ENCODE assay signal across 10 cellular contexts in genomic region chrX:97399400-97399799, GRCh38.
DNase-seq lines count a peak whose midpoint lies in the region; ATAC-seq and TF ChIP-seq lines count a peak whose summit lies in the region.
"Had no signal": no experiment of that assay in that cellular context is flagged by ENCODE, and none has a peak within 500 bp of the region (broad histone marks: within the 10 kb centered on the region; RNA-seq: fewer than 3 reads in every experiment).

No MANE protein-coding gene starts in this region.

- H3K4me1 ChIP-seq in gastroesophageal sphincter (no peaks in the 10 kb centered on the region), uterus (no peaks in the 10 kb centered on the region)

- H3K27me3 Mint-ChIP-seq in activated naive CD8-positive, alpha-beta T cell = no peaks in the 10 kb centered on the region
- no peaks in the 10 kb centered on the region for H3K27me3 Mint-ChIP-seq in activated naive CD8-positive, alpha-beta T cell treated with anti-CD3 and anti-CD28 coated beads, Interleukin-2, amount 50 U/mL, for 24 hours
- no peaks in the 10 kb centered on the region for H3K27me3 Mint-ChIP-seq in activated CD4-positive, alpha-beta memory T cell treated with anti-CD3 and anti-CD28 coated beads, Interleukin-2, amount 10 ng/mL, durations not matched to agents 7 days and 5 days

- H3K36me3 Mint-ChIP-seq in activated naive CD8-positive, alpha-beta T cell = peaks cover 2% of the 10 kb centered on the region
- no peaks in the 10 kb centered on the region for H3K36me3 Mint-ChIP-seq in activated naive CD8-positive, alpha-beta T cell treated with anti-CD3 and anti-CD28 coated beads, Interleukin-2, amount 50 U/mL, for 24 hours (ENCODE audit: low read depth)
- H3K36me3 Mint-ChIP-seq in activated CD4-positive, alpha-beta memory T cell treated with anti-CD3 and anti-CD28 coated beads, Interleukin-2, amount 10 ng/mL, durations not matched to agents 7 days and 5 days (ENCODE audit: low read depth) = no peaks in the 10 kb centered on the region

- H3K9me3 ChIP-seq in gastroesophageal sphincter (no peaks in the 10 kb centered on the region), uterus (no peaks in the 10 kb centered on the region)

- H3K27me3 ChIP-seq in gastroesophageal sphincter (no peaks in the 10 kb centered on the region), uterus (no peaks in the 10 kb centered on the region)

- H3K36me3 ChIP-seq in gastroesophageal sphincter (no peaks in the 10 kb centered on the region), uterus (no peaks in the 10 kb centered on the region)

- intact Hi-C loops in uterus (cut with DNase I; ENCODE audit: low total_unique reads) = no loop called here

- DNase-seq in activated naive CD8-positive, alpha-beta T cell treated with anti-CD3 and anti-CD28 coated beads, Interleukin-2, amount 50 U/mL, for 24 hours = no peak
- peak; percentile 28 for DNase-seq in activated CD4-positive, alpha-beta memory T cell treated with anti-CD3 and anti-CD28 coated beads, Interleukin-2, amount 10 ng/mL, durations not matched to agents 7 days and 5 days
- DNase-seq in stromal cell of bone marrow (ENCODE audit: low read depth) = peak; percentile 27
- DNase-seq in uterus = no peak
- DNase-seq: NCI-H524; stimulated activated naive CD4-positive, alpha-beta T cell had no signal

- no peak for TF ChIP-seq POLR2A in gastroesophageal sphincter (IDR thresholded peaks at IDR 0.05)
- no peak for TF ChIP-seq POLR2A in uterus (IDR thresholded peaks at IDR 0.05)

- no peak overlapping the region for H3K4me3 ChIP-seq in gastroesophageal sphincter
- no peak overlapping the region for H3K4me3 ChIP-seq in uterus

- H3K27ac ChIP-seq in gastroesophageal sphincter = no peak overlapping the region
- no peak overlapping the region for H3K27ac ChIP-seq in uterus

- peak overlapping the region; percentile 13 for H3K27ac Mint-ChIP-seq in activated naive CD8-positive, alpha-beta T cell
- H3K27ac Mint-ChIP-seq in activated naive CD8-positive, alpha-beta T cell treated with anti-CD3 and anti-CD28 coated beads, Interleukin-2, amount 50 U/mL, for 24 hours = no peak overlapping the region
- H3K27ac Mint-ChIP-seq in activated CD4-positive, alpha-beta memory T cell treated with anti-CD3 and anti-CD28 coated beads, Interleukin-2, amount 10 ng/mL, durations not matched to agents 7 days and 5 days = peak overlapping the region; percentile 83

- no peak overlapping the region for H3K4me3 Mint-ChIP-seq in activated naive CD8-positive, alpha-beta T cell
- H3K4me3 Mint-ChIP-seq in activated naive CD8-positive, alpha-beta T cell treated with anti-CD3 and anti-CD28 coated beads, Interleukin-2, amount 50 U/mL, for 24 hours = no peak overlapping the region
- H3K4me3 Mint-ChIP-seq in activated CD4-positive, alpha-beta memory T cell treated with anti-CD3 and anti-CD28 coated beads, Interleukin-2, amount 10 ng/mL, durations not matched to agents 7 days and 5 days = peak overlapping the region; percentile 32

- TF ChIP-seq CTCF in gastroesophageal sphincter (IDR thresholded peaks at IDR 0.05) = no peak
- TF ChIP-seq CTCF in uterus (IDR thresholded peaks at IDR 0.05) = no peak

- TF ChIP-seq EP300 in gastroesophageal sphincter (IDR thresholded peaks at IDR 0.05) = no peak

- CTCF ChIA-PET in activated CD4-positive, alpha-beta memory T cell treated with anti-CD3 and anti-CD28 coated beads, Interleukin-2, amount 10 ng/mL, durations not matched to agents 7 days and 5 days (lab: Charles Lee) = no interaction called here

- POLR2A ChIA-PET in activated CD4-positive, alpha-beta memory T cell treated with anti-CD3 and anti-CD28 coated beads, Interleukin-2, amount 10 ng/mL, durations not matched to agents 7 days and 5 days (lab: Charles Lee) = no interaction called here

- no peaks in the 10 kb centered on the region for H3K9me3 Mint-ChIP-seq in activated naive CD8-positive, alpha-beta T cell (ENCODE audit: low read depth)
- no peaks in the 10 kb centered on the region for H3K9me3 Mint-ChIP-seq in activated naive CD8-positive, alpha-beta T cell treated with anti-CD3 and anti-CD28 coated beads, Interleukin-2, amount 50 U/mL, for 24 hours
- no peaks in the 10 kb centered on the region for H3K9me3 Mint-ChIP-seq in activated CD4-positive, alpha-beta memory T cell treated with anti-CD3 and anti-CD28 coated beads, Interleukin-2, amount 10 ng/mL, durations not matched to agents 7 days and 5 days

- ATAC-seq in activated naive CD8-positive, alpha-beta T cell treated with anti-CD3 and anti-CD28 coated beads, Interleukin-2, amount 50 U/mL, for 24 hours = no peak
- ATAC-seq in HG03039 (IDR thresholded peaks at IDR 0.05; ENCODE audit: unreplicated experiment) = peak; percentile 32
- no peak for ATAC-seq in gastroesophageal sphincter
- no peak for ATAC-seq in HG02763 (IDR thresholded peaks at IDR 0.05; ENCODE audit: unreplicated experiment)

- H3K4me1 Mint-ChIP-seq in activated naive CD8-positive, alpha-beta T cell (ENCODE audit: low read depth) = peaks cover 26% of the 10 kb centered on the region
- H3K4me1 Mint-ChIP-seq in activated naive CD8-positive, alpha-beta T cell treated with anti-CD3 and anti-CD28 coated beads, Interleukin-2, amount 50 U/mL, for 24 hours = peaks cover 58% of the 10 kb centered on the region
- peaks cover 58% of the 10 kb centered on the region for H3K4me1 Mint-ChIP-seq in activated CD4-positive, alpha-beta memory T cell treated with anti-CD3 and anti-CD28 coated beads, Interleukin-2, amount 10 ng/mL, durations not matched to agents 7 days and 5 days

- 33 to 48% methylated on average over 2 of the region's 2 CpGs for WGBS in gastroesophageal sphincter (ENCODE audit: low coverage in 1 of 2), 2 donors

Comparison
In these comparisons a context has a peak if more than half of its experiments do, and no peak if none do; other contexts are left out.
1. DNase-seq: peak in activated CD4-positive, alpha-beta memory T cell treated with anti-CD3 and anti-CD28 coated beads, Interleukin-2, amount 10 ng/mL, durations not matched to agents 7 days and 5 days (single experiment) and stromal cell of bone marrow (single experiment); none in activated naive CD8-positive, alpha-beta T cell treated with anti-CD3 and anti-CD28 coated beads, Interleukin-2, amount 50 U/mL, for 24 hours (single experiment) and uterus (0 of 2).